ENCODE assay signal across 18 cellular contexts in the genomic region with DNA sequence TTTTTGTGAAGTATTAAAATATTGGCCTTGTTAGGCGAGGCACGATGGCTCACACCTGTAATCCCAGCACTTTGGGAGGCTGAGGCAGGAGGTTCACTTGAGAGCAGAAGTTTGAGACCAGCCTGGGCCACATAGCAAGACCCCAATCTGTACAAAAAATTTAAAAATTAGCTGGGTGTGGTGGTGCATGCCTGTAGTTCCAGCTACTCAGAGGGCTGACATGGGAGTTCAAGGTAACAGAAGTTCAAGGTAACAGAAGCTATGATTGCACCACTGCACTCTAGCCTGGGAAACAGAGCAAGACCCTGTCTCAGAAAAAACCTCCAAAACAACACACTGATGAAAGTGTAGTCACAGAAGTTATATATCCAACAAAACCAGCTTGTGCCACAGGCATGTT. TPM values are rescaled to one million over a fixed set of nuclear protein-coding genes. Genes with fewer than 3 reads are reported as not detected.
DNase-seq lines count a peak whose midpoint lies in the region; ATAC-seq and TF ChIP-seq lines count a peak whose summit lies in the region.
"Had no signal": no experiment of that assay in that cellular context is flagged by ENCODE, and none has a peak within 500 bp of the region (broad histone marks: within the 10 kb centered on the region; RNA-seq: fewer than 3 reads in every experiment).

No MANE protein-coding gene starts in this region.

- peaks cover 55% of the 10 kb centered on the region for H3K36me3 Mint-ChIP-seq in WTC11
- H3K36me3 Mint-ChIP-seq in CD4-positive, alpha-beta memory T cell, result peaks cover 0 to 8% of the 10 kb centered on the region in 2 donors

- TF ChIP-seq CTCF in WTC11 (IDR thresholded peaks at IDR 0.05), result no peak
- no peak for TF ChIP-seq CTCF in upper lobe of right lung (IDR thresholded peaks at IDR 0.05)

- no peak overlapping the region for H3K27ac Mint-ChIP-seq in WTC11
- H3K27ac Mint-ChIP-seq in CD4-positive, alpha-beta memory T cell, result no peak overlapping the region
- H3K27ac Mint-ChIP-seq: B cell; CD8-positive, alpha-beta memory T cell; HFFc6 had no signal

- H3K9me3 ChIP-seq in esophagus (ENCODE audit: control insufficient read depth in 2 of 2, insufficient read depth in 1 of 2, low read depth in 1 of 2, low read length in 1 of 2), result no peaks in the 10 kb centered on the region
- H3K9me3 ChIP-seq in upper lobe of right lung, result no peaks in the 10 kb centered on the region
- H3K9me3 ChIP-seq in CD4-positive, alpha-beta memory T cell (ENCODE audit: control insufficient read depth in 1 of 2, low read length in 2 of 2), result no peaks in the 10 kb centered on the region
- H3K9me3 ChIP-seq: BLaER1, HAP-1 had no signal

- peaks cover 5% of the 10 kb centered on the region for H3K9me3 Mint-ChIP-seq in WTC11
- H3K9me3 Mint-ChIP-seq in CD4-positive, alpha-beta memory T cell, result no peaks in the 10 kb centered on the region
- H3K9me3 Mint-ChIP-seq: CD8-positive, alpha-beta memory T cell; HFFc6 had no signal

- 93 to 97% methylated on average over 2 of the region's 2 CpGs for WGBS in esophagus, 2 donors

- no peak overlapping the region for H3K4me3 Mint-ChIP-seq in WTC11
- no peak overlapping the region for H3K4me3 Mint-ChIP-seq in CD4-positive, alpha-beta memory T cell
- H3K4me3 Mint-ChIP-seq: B cell; CD4-positive, CD25-positive, alpha-beta regulatory T cell; CD8-positive, alpha-beta memory T cell; HFFc6 had no signal

- H3K27ac ChIP-seq in esophagus (ENCODE audit: low read depth in 2 of 2, low read length in 1 of 2), result peak overlapping the region; percentile 82 to 95
- H3K27ac ChIP-seq in skin epidermis, result peak overlapping the region in 15 of 21 experiments; percentile 1 to 80 (median 54)
- peak overlapping the region; percentile 7 for H3K27ac ChIP-seq in upper lobe of right lung
- H3K27ac ChIP-seq in CD4-positive, alpha-beta memory T cell (ENCODE audit: low read depth, low read length), result no peak overlapping the region
- H3K27ac ChIP-seq: 22Rv1, BLaER1, C4-2B had no signal

- H3K4me1 Mint-ChIP-seq in WTC11, result no peaks in the 10 kb centered on the region; the same call in 1 of the 2 replicates
- no peaks in the 10 kb centered on the region for H3K4me1 Mint-ChIP-seq in CD4-positive, alpha-beta memory T cell
- H3K4me1 Mint-ChIP-seq: B cell; CD8-positive, alpha-beta memory T cell had no signal

- H3K27me3 ChIP-seq in esophagus (ENCODE audit: control insufficient read depth in 1 of 2, insufficient read depth in 2 of 2, low read length in 2 of 2) (no peaks in the 10 kb centered on the region), upper lobe of right lung (no peaks in the 10 kb centered on the region)
- no peaks in the 10 kb centered on the region for H3K27me3 ChIP-seq in CD4-positive, alpha-beta memory T cell (ENCODE audit: insufficient read depth, low read length)
- H3K27me3 ChIP-seq: BLaER1 had no signal

- ATAC-seq in WTC11 (no peak), upper lobe of right lung (no peak)

- no peak for DNase-seq in WTC11 (ENCODE audit: low spot score)
- DNase-seq in upper lobe of right lung, result no peak
- DNase-seq in DMS53 treated with DMSO at 0.1 percent for 48 hours (lab: John Stamatoyannopoulos, UW; ENCODE audit: unreplicated experiment), result no peak
- no peak for DNase-seq in CD4-positive, alpha-beta memory T cell
- no peak for DNase-seq in HuH-7 (ENCODE audit: low spot score)
- DNase-seq: CD4-positive, CD25-positive, alpha-beta regulatory T cell; CD8-positive, alpha-beta memory T cell; DMS 273 treated with DMSO at 0.1 percent for 48 hours; DMS79 treated with DMSO at 0.1 percent for 48 hours; GOT3; HFFc6 had no signal

- no peaks in the 10 kb centered on the region for H3K27me3 Mint-ChIP-seq in WTC11 (ENCODE audit: low read depth)
- no peaks in the 10 kb centered on the region for H3K27me3 Mint-ChIP-seq in CD4-positive, alpha-beta memory T cell
- H3K27me3 Mint-ChIP-seq: B cell; CD4-positive, CD25-positive, alpha-beta regulatory T cell; CD8-positive, alpha-beta memory T cell had no signal

- CTCF ChIA-PET in WTC11 (lab: Charles Lee), result no interaction called here
- CTCF ChIA-PET in CD4-positive, alpha-beta memory T cell (lab: Charles Lee; ENCODE audit: partially characterized antibody), result interaction anchor here (1.0 to 1.1 kb wide), 2 partner anchors 26 to 84 kb away, joined by 3 to 4 read pairs; no protein-coding TSS in a partner anchor

- peaks cover 0 to 4% of the 10 kb centered on the region in 2 donors for H3K36me3 ChIP-seq in esophagus (ENCODE audit: control insufficient read depth in 2 of 2, insufficient read depth in 2 of 2, low read length in 1 of 2)
- H3K36me3 ChIP-seq in upper lobe of right lung, result no peaks in the 10 kb centered on the region
- no peaks in the 10 kb centered on the region for H3K36me3 ChIP-seq in CD4-positive, alpha-beta memory T cell (ENCODE audit: insufficient read depth, low read length)

- H3K4me1 ChIP-seq in esophagus (ENCODE audit: control insufficient read depth in 2 of 2, insufficient read depth in 2 of 2, low read length in 1 of 2), result peaks cover 0 to 5% of the 10 kb centered on the region in 2 donors
- peaks cover 3% of the 10 kb centered on the region for H3K4me1 ChIP-seq in upper lobe of right lung
- H3K4me1 ChIP-seq in CD4-positive, alpha-beta memory T cell (ENCODE audit: insufficient read depth, low read length), result no peaks in the 10 kb centered on the region
- H3K4me1 ChIP-seq: HAP-1 had no signal

- intact Hi-C loops in upper lobe of right lung (cut with DNase I), result no loop called here
- intact Hi-C loops in CD4-positive, alpha-beta memory T cell (cut with micrococcal nuclease), result no loop called here

- H3K4me3 ChIP-seq in esophagus (ENCODE audit: low read depth in 1 of 2, low read length in 2 of 2) (no peak overlapping the region), skin epidermis (no peak overlapping the region), upper lobe of right lung (no peak overlapping the region)
- H3K4me3 ChIP-seq in CD4-positive, alpha-beta memory T cell (ENCODE audit: low read length in 2 of 2), result no peak overlapping the region
- H3K4me3 ChIP-seq: BLaER1, HAP-1 had no signal

- POLR2A ChIA-PET in WTC11 (lab: Charles Lee), result interaction anchor here (0.6 kb wide), 1 partner anchor 48 kb away, joined by 4 read pairs; no protein-coding TSS in a partner anchor
- POLR2A ChIA-PET in CD4-positive, alpha-beta memory T cell (lab: Charles Lee; ENCODE audit: partially characterized antibody), result no interaction called here

TF ChIP-seq in WTC11, 78 proteins besides CTCF, POLR2A, EP300 and RAD21:
- TF ChIP-seq JUN (CRISPR knock-in tag; IDR thresholded peaks at IDR 0.05) (no peak), ZNF121 (CRISPR knock-in tag; IDR thresholded peaks at IDR 0.05) (0 out of 2 replicates have a peak, but pooled peaks have one; percentile 9)

RNA-seq across cellular contexts. Expression of gene IMPA2, which starts 39.8 kb away (rescaled TPM):
- total RNA-seq in WTC11 (2021) (98.8 to 113 TPM (median 108 TPM) in 3 replicates), upper lobe of right lung (54.6 TPM)
- polyA plus RNA-seq in esophagus, result 100 to 1,000 TPM in 1 of 2 donors, 10 to 100 TPM in 1; 79.1 to 142 TPM
- total RNA-seq in CD4-positive, alpha-beta memory T cell, result 1 to 10 TPM; 6.4 to 6.6 TPM
- polyA plus RNA-seq in CD4-positive, alpha-beta memory T cell, result 1 to 10 TPM; 4.9 to 9.8 TPM
